ENCODE assay signal across 1 cellular context in genomic region chr7:114966156-114966555, GRCh38.
TF ChIP-seq lines count a peak whose summit lies in the region.

No MANE protein-coding gene starts in this region.

TF ChIP-seq in endothelial cell of umbilical vein, 7 proteins besides CTCF, POLR2A, EP300 and RAD21 (continued from another document):
- TF ChIP-seq JUN (IDR thresholded peaks at IDR 0.05; ENCODE audit: borderline replicate concordance, insufficient read depth, insufficient read length, low read depth) (no peak), MAX (IDR thresholded peaks at IDR 0.05; ENCODE audit: insufficient read depth, insufficient read length) (no peak), EZH2 (IDR thresholded peaks at IDR 0.05; ENCODE audit: borderline replicate concordance, low read depth, low read length, severe bottlenecking) (no peak), GATA2 (IDR thresholded peaks at IDR 0.05; ENCODE audit: insufficient read depth, insufficient read length, low read depth, low read length) (no peak), MYC (IDR thresholded peaks at IDR 0.05; ENCODE audit: low read depth, low read length) (no peak), FOS (IDR thresholded peaks at IDR 0.05; ENCODE audit: borderline replicate concordance, insufficient read depth, low read length) (no peak)
TF ChIP-seq in endothelial cell of umbilical vein: peak in this region for 0.
